ENCODE assay signal across 1 cellular context in genomic region chr9:128214571-128215490, GRCh38.
A peak's percentile ranks its signal among the peaks of the same experiment; 100 is the strongest.
TF ChIP-seq lines count a peak whose summit lies in the region.

No MANE protein-coding gene starts in this region.

TF ChIP-seq in A549, 52 proteins besides CTCF, POLR2A, EP300 and RAD21 (continued from another document):
- TF ChIP-seq REST (IDR thresholded peaks at IDR 0.05) = no peak
- no peak for TF ChIP-seq ELK1 (IDR thresholded peaks at IDR 0.05; ENCODE audit: low read depth, low read length)
- TF ChIP-seq, protein P1, sequence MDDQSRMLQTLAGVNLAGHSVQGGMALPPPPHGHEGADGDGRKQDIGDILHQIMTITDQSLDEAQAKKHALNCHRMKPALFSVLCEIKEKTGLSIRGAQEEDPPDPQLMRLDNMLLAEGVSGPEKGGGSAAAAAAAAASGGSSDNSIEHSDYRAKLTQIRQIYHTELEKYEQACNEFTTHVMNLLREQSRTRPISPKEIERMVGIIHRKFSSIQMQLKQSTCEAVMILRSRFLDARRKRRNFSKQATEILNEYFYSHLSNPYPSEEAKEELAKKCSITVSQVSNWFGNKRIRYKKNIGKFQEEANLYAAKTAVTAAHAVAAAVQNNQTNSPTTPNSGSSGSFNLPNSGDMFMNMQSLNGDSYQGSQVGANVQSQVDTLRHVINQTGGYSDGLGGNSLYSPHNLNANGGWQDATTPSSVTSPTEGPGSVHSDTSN (IDR thresholded peaks at IDR 0.05) = no peak
- TF ChIP-seq CBX2 (IDR thresholded peaks at IDR 0.05; ENCODE audit: borderline replicate concordance, low read depth) = no peak
- TF ChIP-seq MAZ (IDR thresholded peaks at IDR 0.05; ENCODE audit: borderline replicate concordance, low read depth, low read length) = no peak
- peak; percentile 45; the same call in 1 of the 2 replicates for TF ChIP-seq HOXB5 (CRISPR knock-in tag; IDR thresholded peaks at IDR 0.05)
- TF ChIP-seq SREBF2 (IDR thresholded peaks at IDR 0.05) = no peak
- no peak for TF ChIP-seq RNF2 (IDR thresholded peaks at IDR 0.05; ENCODE audit: borderline replicate concordance, low read depth)
- TF ChIP-seq NR3C1 (IDR thresholded peaks at IDR 0.05) = no peak
- TF ChIP-seq CHD4 (IDR thresholded peaks at IDR 0.05; ENCODE audit: borderline replicate concordance) = no peak
- TF ChIP-seq FOXS1 (CRISPR knock-in tag; IDR thresholded peaks at IDR 0.05) = no peak
- peak; percentile 91 for TF ChIP-seq MAFK (IDR thresholded peaks at IDR 0.05; ENCODE audit: partially characterized antibody)
- TF ChIP-seq KDM1A (IDR thresholded peaks at IDR 0.05; ENCODE audit: low read depth) = no peak
- no peak for TF ChIP-seq HDAC2 (IDR thresholded peaks at IDR 0.05)
- TF ChIP-seq PHF8 (IDR thresholded peaks at IDR 0.05; ENCODE audit: borderline replicate concordance, low read depth) = no peak
- TF ChIP-seq ZNF302 (CRISPR knock-in tag; IDR thresholded peaks at IDR 0.05) = no peak
